12 cellular contexts compared by ENCODE assay signal in the genomic region with DNA sequence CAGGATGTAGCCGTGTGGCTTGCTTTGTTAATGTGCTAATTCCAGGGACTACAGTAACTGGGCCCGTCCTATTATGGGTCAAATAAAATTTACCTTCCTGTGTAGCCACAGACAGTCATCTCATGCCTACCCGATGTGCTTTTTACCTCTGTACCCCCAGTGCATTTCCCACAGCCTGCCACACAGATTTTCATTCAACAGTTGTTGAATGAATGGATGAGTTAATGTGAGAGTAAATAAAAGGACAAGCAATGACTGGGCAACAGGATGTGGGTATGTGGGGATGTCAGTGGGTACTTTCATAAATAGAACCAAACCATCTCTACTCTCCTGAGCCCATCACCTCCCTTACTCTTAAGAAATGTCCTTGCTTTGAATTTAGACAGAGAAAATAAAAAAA.
DNase-seq lines count a peak whose midpoint lies in the region; ATAC-seq, FAIRE-seq and TF ChIP-seq lines count a peak whose summit lies in the region.
"Had no signal": no experiment of that assay in that cellular context is flagged by ENCODE, and none has a peak within 500 bp of the region (broad histone marks: within the 10 kb centered on the region; RNA-seq: fewer than 3 reads in every experiment).

No MANE protein-coding gene starts in this region.

- peaks cover 2% of the 10 kb centered on the region for H3K4me1 Mint-ChIP-seq in T-helper 2 cell treated with Interferon-gamma antibody and Interleukin-4, amounts not matched to agents 5 μg/mL and 100 μg/mL, for 36 hours (ENCODE audit: low read depth)
- H3K4me1 Mint-ChIP-seq in glutamatergic neuron (ENCODE audit: low read depth, unreplicated experiment) = peaks cover 26% of the 10 kb centered on the region

- in situ Hi-C loops in G401 (cut with HindIII; ENCODE audit: low sequenced_read_pairs) = no loop called here

- H3K4me3 Mint-ChIP-seq in T-helper 2 cell treated with Interferon-gamma antibody and Interleukin-4, amounts not matched to agents 5 μg/mL and 100 μg/mL, for 36 hours = no peak overlapping the region
- H3K4me3 Mint-ChIP-seq in glutamatergic neuron (ENCODE audit: unreplicated experiment) = no peak overlapping the region
- H3K4me3 Mint-ChIP-seq: activated T-helper 1 cell treated with anti-CD3 and anti-CD28 coated beads, Interleukin-12 subunit alpha, Interleukin-12 subunit beta, Interleukin-2, Interleukin-4 antibody, amounts not matched to agents 30 ng/mL and 10 ng/mL and 1 ng/mL, durations not matched to agents 14 hours and 24 hours and 36 hours had no signal

- H3K27me3 Mint-ChIP-seq in T-helper 2 cell treated with Interferon-gamma antibody and Interleukin-4, amounts not matched to agents 5 μg/mL and 100 μg/mL, for 36 hours (ENCODE audit: low read depth) = no peaks in the 10 kb centered on the region
- no peaks in the 10 kb centered on the region for H3K27me3 Mint-ChIP-seq in glutamatergic neuron (ENCODE audit: unreplicated experiment)

- ATAC-seq in GM19467 (IDR thresholded peaks at IDR 0.05; ENCODE audit: unreplicated experiment) = peak; percentile 45
- ATAC-seq in HG03135 (IDR thresholded peaks at IDR 0.05; ENCODE audit: unreplicated experiment) = peak; percentile 34
- no peak for ATAC-seq in Right ventricle myocardium inferior
- ATAC-seq: psoas muscle had no signal

- H3K9me3 Mint-ChIP-seq in T-helper 2 cell treated with Interferon-gamma antibody and Interleukin-4, amounts not matched to agents 5 μg/mL and 100 μg/mL, for 36 hours = peaks cover 6% of the 10 kb centered on the region
- no peaks in the 10 kb centered on the region for H3K9me3 Mint-ChIP-seq in glutamatergic neuron (ENCODE audit: unreplicated experiment)

- no peak for TF ChIP-seq POLR2A in GM12891 (IDR thresholded peaks at IDR 0.05; ENCODE audit: low read depth, low read length)

- no peak for TF ChIP-seq CTCF in glutamatergic neuron (IDR thresholded peaks at IDR 0.05; ENCODE audit: partially characterized antibody, unreplicated experiment)

- intact Hi-C loops in Right ventricle myocardium inferior (cut with DNase I) = no loop called here

- H3K36me3 Mint-ChIP-seq in T-helper 2 cell treated with Interferon-gamma antibody and Interleukin-4, amounts not matched to agents 5 μg/mL and 100 μg/mL, for 36 hours (ENCODE audit: low read depth) = no peaks in the 10 kb centered on the region
- no peaks in the 10 kb centered on the region for H3K36me3 Mint-ChIP-seq in glutamatergic neuron (ENCODE audit: unreplicated experiment)

- no peak overlapping the region for H3K27ac Mint-ChIP-seq in T-helper 2 cell treated with Interferon-gamma antibody and Interleukin-4, amounts not matched to agents 5 μg/mL and 100 μg/mL, for 36 hours
- H3K27ac Mint-ChIP-seq in glutamatergic neuron (ENCODE audit: unreplicated experiment) = no peak overlapping the region
- H3K27ac Mint-ChIP-seq: activated T-helper 1 cell treated with anti-CD3 and anti-CD28 coated beads, Interleukin-12 subunit alpha, Interleukin-12 subunit beta, Interleukin-2, Interleukin-4 antibody, amounts not matched to agents 30 ng/mL and 10 ng/mL and 1 ng/mL, durations not matched to agents 14 hours and 24 hours and 36 hours had no signal

- DNase-seq in GM12891 (ENCODE audit: insufficient read length, low spot score) (no peak), G401 (ENCODE audit: low spot score) (no peak), 8988T (no peak), Right ventricle myocardium inferior (ENCODE audit: missing footprints) (no peak), glutamatergic neuron (no peak)
- DNase-seq in T-helper 2 cell treated with Interferon-gamma antibody and Interleukin-4, amounts not matched to agents 5 μg/mL and 100 μg/mL, for 36 hours (ENCODE audit: low spot score) = peak; percentile 5
- DNase-seq: left ventricle myocardium inferior, NCI-H1048, psoas muscle had no signal

- FAIRE-seq in GM12891 (lab: Jason Lieb, UNC) = peak; percentile 59

TF ChIP-seq in GM12891, 5 proteins besides CTCF, POLR2A, EP300 and RAD21:
- no peak for TF ChIP-seq TAF1 (IDR thresholded peaks at IDR 0.05; ENCODE audit: low read depth, low read length)
- TF ChIP-seq SPI1 (IDR thresholded peaks at IDR 0.05; ENCODE audit: low read depth, low read length) = no peak
- TF ChIP-seq PAX5 (IDR thresholded peaks at IDR 0.05; ENCODE audit: insufficient read depth, low read length, severe bottlenecking) = no peak
- TF ChIP-seq POLR2AphosphoS5 (IDR thresholded peaks at IDR 0.05; ENCODE audit: low read depth, low read length) = no peak
- no peak for TF ChIP-seq POU2F2 (IDR thresholded peaks at IDR 0.05; ENCODE audit: low read depth, low read length)
